ENCODE assay signal across 24 cellular contexts in genomic region chrX:125289920-125290319, GRCh38. TPM values are rescaled to one million over a fixed set of nuclear protein-coding genes. Genes with fewer than 3 reads are reported as not detected.
"Had no signal": no experiment of that assay in that cellular context is flagged by ENCODE, and none has a peak within 500 bp of the region (broad histone marks: within the 10 kb centered on the region; RNA-seq: fewer than 3 reads in every experiment).

No MANE protein-coding gene starts in this region.

- H3K4me3 ChIP-seq: esophagus muscularis mucosa, lung, psoas muscle, right lobe of liver, testis, transverse colon had no signal

- H3K9ac ChIP-seq: parathyroid adenoma had no signal

- ATAC-seq: foreskin keratinocyte; left colon; left ventricle myocardium superior; naive thymus-derived CD4-positive, alpha-beta T cell; psoas muscle; stimulated activated naive B cell treated with anti-CD40 and anti-IgM and Interleukin-4, amounts not matched to agents 10 μg/mL and 1 μg/mL and 100 μg/mL, for 72 hours; stimulated activated naive CD8-positive, alpha-beta T cell treated with anti-CD3 and anti-CD28 coated beads, Interleukin-15, amount 100 ng/mL, for 72 hours had no signal

- H3K36me3 ChIP-seq: esophagus muscularis mucosa, right lobe of liver, transverse colon had no signal

- H3K27me3 ChIP-seq: esophagus muscularis mucosa, foreskin keratinocyte, right lobe of liver, testis, transverse colon had no signal

- DNase-seq: effector memory CD4-positive, alpha-beta T cell; foreskin keratinocyte; immature natural killer cell; kidney; left colon; left ventricle myocardium superior; mesendoderm; naive thymus-derived CD4-positive, alpha-beta T cell; nephron progenitor cell; psoas muscle; retina; right lobe of liver; stimulated activated CD4-positive, alpha-beta T cell treated with anti-CD3 and anti-CD28 coated beads, Interleukin-2, amount 100 ng/mL, for 24 hours; stimulated activated CD4-positive, alpha-beta T cell treated with anti-CD3 and anti-CD28 coated beads, Interleukin-4, amount 100 ng/mL, for 4 hours; stimulated activated naive B cell treated with anti-CD40 and anti-IgM and Interleukin-4, amounts not matched to agents 10 μg/mL and 1 μg/mL and 100 μg/mL, for 72 hours; stimulated activated naive CD8-positive, alpha-beta T cell treated with anti-CD3 and anti-CD28 coated beads, Interleukin-15, amount 100 ng/mL, for 72 hours; testis; transverse colon had no signal

- H3K4me1 ChIP-seq: foreskin keratinocyte, parathyroid adenoma, psoas muscle, testis, transverse colon had no signal

- H3K27ac ChIP-seq: esophagus muscularis mucosa, foreskin keratinocyte, parathyroid adenoma, psoas muscle, right lobe of liver, testis, transverse colon had no signal

- H3K9me3 ChIP-seq: esophagus muscularis mucosa, psoas muscle, right lobe of liver, testis, transverse colon had no signal

RNA-seq across cellular contexts. Expression of gene TEX13C, which starts 29.8 kb away (rescaled TPM):
- total RNA-seq: esophagus muscularis mucosa; foreskin keratinocyte; kidney; left colon; left ventricle myocardium superior; lung; naive thymus-derived CD4-positive, alpha-beta T cell; omental fat pad; psoas muscle; right lobe of liver; skeletal muscle tissue; transverse colon; urinary bladder had no signal
